In genomic region chr20:63709149-63709527, GRCh38 we compare ENCODE assay signal across 11 cellular contexts. TPM values are rescaled to one million over a fixed set of nuclear protein-coding genes. Genes with fewer than 3 reads are reported as not detected.
DNase-seq lines count a peak whose midpoint lies in the region; ATAC-seq, FAIRE-seq and TF ChIP-seq lines count a peak whose summit lies in the region.
"Had no signal": no experiment of that assay in that cellular context is flagged by ENCODE, and none has a peak within 500 bp of the region (broad histone marks: within the 10 kb centered on the region; RNA-seq: fewer than 3 reads in every experiment).

No MANE protein-coding gene starts in this region.

- in situ Hi-C loops in K562 (cut with MboI), result loop anchor here (5.0 kb wide), 1 partner anchor 153 kb away; the partner anchor contains the start of gene ABHD16B

- peak overlapping the region; percentile 96 for H3K4me3 ChIP-seq in left ventricle myocardium inferior
- H3K4me3 ChIP-seq in K562, result peak overlapping the region; percentile 100

- no peak for FAIRE-seq in K562 (lab: Jason Lieb, UNC)
- FAIRE-seq in urothelium cell line (lab: Jason Lieb, UNC), result no peak

- peaks cover 22% of the 10 kb centered on the region for H4K20me1 ChIP-seq in K562 (replicated peaks; ENCODE audit: control insufficient read depth, insufficient read depth, low read length)

- intact Hi-C loops in left ventricle myocardium inferior (cut with micrococcal nuclease), result no loop called here
- intact Hi-C loops in cardiac septum (cut with DNase I), result loop anchor here (2.0 kb wide), 1 partner anchor 50 kb away; the partner anchor contains the start of gene RTEL1
- intact Hi-C loops in K562 (cut with micrococcal nuclease), result loop anchor here (5.0 to 10.0 kb wide), 4 partner anchors 76 to 248 kb away; partner anchors contain the start of genes PTK6 and UCKL1

- ATAC-seq in K562 (no peak), HG03139 (IDR thresholded peaks at IDR 0.05; ENCODE audit: unreplicated experiment) (no peak)

- H3K9me3 ChIP-seq in left ventricle myocardium inferior (replicated peaks), result peaks cover 5% of the 10 kb centered on the region
- peaks cover under 1% of the 10 kb centered on the region; the same call in 1 of the 2 replicates for H3K9me3 ChIP-seq in K562 (replicated peaks; ENCODE audit: control insufficient read depth, insufficient read depth, low read depth, low read length)

- peak overlapping the region; percentile 90 to 95; a peak in 2 of 4 replicates for H3K9ac ChIP-seq in K562 (ENCODE audit: insufficient read depth in 1 of 2, low read depth in 2 of 2, low read length in 2 of 2)

- H3K27ac Mint-ChIP-seq in mesothelial cell of epicardium, result no peak overlapping the region

- H3K27me3 ChIP-seq in left ventricle myocardium inferior (ENCODE audit: low read depth) (no peaks in the 10 kb centered on the region), K562 (ENCODE audit: control insufficient read depth in 2 of 2, insufficient read depth in 2 of 2, low read length in 2 of 2) (no peaks in the 10 kb centered on the region)

- CTCF ChIA-PET in K562 (lab: Yijun Ruan, JAX; ENCODE audit: low intra/inter-chr PET ratio), result no interaction called here

- no peak for TF ChIP-seq RAD21 in K562 (CRISPR knock-in tag; conservative IDR thresholded peaks at IDR 0.05 in 1 of 2, IDR thresholded peaks at IDR 0.05 in 1 of 2)

- no peaks in the 10 kb centered on the region for H3K27me3 Mint-ChIP-seq in mesothelial cell of epicardium (ENCODE audit: low read depth)

- peaks cover 40% of the 10 kb centered on the region for H3K36me3 Mint-ChIP-seq in mesothelial cell of epicardium

- no peak for TF ChIP-seq CTCF in left ventricle myocardium inferior (IDR thresholded peaks at IDR 0.05; ENCODE audit: borderline replicate concordance)
- no peak for TF ChIP-seq CTCF in K562 (IDR thresholded peaks at IDR 0.05 in 2 of 3, conservative IDR thresholded peaks at IDR 0.05 in 1 of 3; ENCODE audit: insufficient read depth in 2 of 3, low read depth in 1 of 3, low read length in 3 of 3)
- no peak for TF ChIP-seq CTCF in mesothelial cell of epicardium (IDR thresholded peaks at IDR 0.05; ENCODE audit: unreplicated experiment)

- H3K36me3 ChIP-seq in left ventricle myocardium inferior (peaks cover 78% of the 10 kb centered on the region), K562 (ENCODE audit: control insufficient read depth, insufficient read depth, low read length) (peaks cover 71% of the 10 kb centered on the region)

- peaks cover 39% of the 10 kb centered on the region for H3K4me1 ChIP-seq in left ventricle myocardium inferior
- peaks cover 13 to 47% of the 10 kb centered on the region in 2 experiments for H3K4me1 ChIP-seq in K562 (replicated peaks in 1 of 2; ENCODE audit: control insufficient read depth in 2 of 2, insufficient read depth in 2 of 2, low read length in 2 of 2)

- no peak for TF ChIP-seq EP300 in K562 (IDR thresholded peaks at IDR 0.05; ENCODE audit: low read length)

- H3K9me1 ChIP-seq in K562 (ENCODE audit: control insufficient read depth, insufficient read depth, low read length), result no peaks in the 10 kb centered on the region

- no peak for TF ChIP-seq POLR2A in K562 (conservative IDR thresholded peaks at IDR 0.05)

- peaks cover 6% of the 10 kb centered on the region for H3K9me3 Mint-ChIP-seq in mesothelial cell of epicardium

- no peak overlapping the region for H2AFZ ChIP-seq in K562 (ENCODE audit: low read depth, low read length)

- POLR2A ChIA-PET in K562 (lab: Yijun Ruan, JAX), result interaction anchor here (1.7 to 4.0 kb wide), 4 partner anchors 11 to 156 kb away, joined by 7 to 27 read pairs (median 16); partner anchors contain the start of genes SLC2A4RG and TPD52L2

- H3K4me1 Mint-ChIP-seq in mesothelial cell of epicardium, result peaks cover 15% of the 10 kb centered on the region

- peak overlapping the region; percentile 78 for H3K4me3 Mint-ChIP-seq in mesothelial cell of epicardium

- DNase-seq in left ventricle myocardium inferior, result no peak
- no peak for DNase-seq in cardiac septum (ENCODE audit: low spot score)
- DNase-seq in K562 (ENCODE audit: extremely low read depth in 1 of 4, low spot score in 3 of 4), result no peak
- no peak for DNase-seq in mesothelial cell of epicardium (ENCODE audit: low spot score in 2 of 2, unreplicated experiment in 2 of 2)
- no peak for DNase-seq in urothelium cell line (ENCODE audit: low spot score)
- DNase-seq in NCI-H510A (lab: John Stamatoyannopoulos, UW), result no peak
- DNase-seq in stimulated activated naive CD4-positive, alpha-beta T cell treated with Interleukin-2 at 50 U/mL for 16 hours (lab: John Stamatoyannopoulos, UW), result no peak
- DNase-seq: EL; NCI-H526 treated with DMSO at 0.1 percent for 48 hours; stimulated activated CD4-positive, alpha-beta T cell treated with anti-CD3 and anti-CD28 coated beads, Interleukin-12 subunit alpha, Interleukin-12 subunit beta, amount 100 ng/mL, for 4 hours had no signal

- H3K4me2 ChIP-seq in K562 (ENCODE audit: insufficient read depth, low read length), result peak overlapping the region; percentile 99

- H3K79me2 ChIP-seq in K562 (ENCODE audit: control insufficient read depth, insufficient read depth, low read length), result peaks cover 69% of the 10 kb centered on the region

- 95% methylated on average over 12 of the region's 17 CpGs for WGBS in K562 (ENCODE audit: insufficient coverage, low coverage, missing lambda C conversion rate)

- no TSS peak for BruUV-seq in K562 (replicated peaks; lab: Mats Ljungman, UMichigan)

- H3K27ac ChIP-seq in left ventricle myocardium inferior (replicated peaks) (no peak overlapping the region), K562 (ENCODE audit: extremely low read depth, low read depth, low read length) (no peak overlapping the region)

RNA-seq across cellular contexts. Expression of gene ZGPAT, which starts 1.3 kb away (rescaled TPM):
- total RNA-seq in left ventricle myocardium inferior (15.8 TPM), cardiac septum (16.7 TPM), K562 (2014; rRNA removed) (19.4 and 26.6 TPM in 2 replicates), K562 (2014; rRNA removed; fragmentation: Illumina TruSeq; extraction: Trizol) (2.2 and 2.4 TPM in 2 replicates), K562 (2015; rRNA removed; fragmentation: Illumina TruSeq; extraction: Trizol) (7.9 and 8.4 TPM in 2 replicates), K562 (2021) (22.5 and 25.4 TPM in 2 replicates), mesothelial cell of epicardium (31.3 to 36.6 TPM (median 34.6 TPM) in 3 replicates)
- total RNA-seq in K562 (2011; cell fraction: chromatin; rRNA removed; ENCODE audit: low replicate concordance), result 20.3 and 73.7 TPM in 2 replicates
- total RNA-seq in K562 (2011; cell fraction: nucleolus; rRNA removed), result 43.4 and 48.4 TPM in 2 replicates
- 35.6 and 47.3 TPM in 2 replicates for total RNA-seq in K562 (2011; cell fraction: nucleoplasm; rRNA removed)
- polyA plus RNA-seq in K562 (2011; rRNA removed) (7.4 and 10.7 TPM in 2 replicates), K562 (2014; fragmentation: Illumina TruSeq; extraction: Trizol) (5.6 and 10.9 TPM in 2 replicates), K562 (2014; fragmentation: Nextera tagmentation; extraction: Ambion mirVana) (under 1 TPM; 0.14 to 0.21 TPM), K562 (2014; rRNA removed) (24.1 and 27.7 TPM in 2 replicates)
- polyA plus RNA-seq in K562 (2011; cell fraction: cytosol; rRNA removed), result 6.2 and 15.4 TPM in 2 replicates
- polyA plus RNA-seq in K562 (2011; cell fraction: nucleus; rRNA removed), result 40.8 and 67.3 TPM in 2 replicates
- polyA plus RNA-seq in K562 (2012), result 14.8 and 18.0 TPM in 2 replicates
- 2.7 and 4.6 TPM in 2 replicates for polyA minus RNA-seq in K562 (2011; rRNA and poly(A)+ RNA removed)
- 11.6 and 12.8 TPM in 2 replicates for polyA minus RNA-seq in K562 (2011; cell fraction: cytosol; rRNA and poly(A)+ RNA removed)
- 9.8 and 11.2 TPM in 2 replicates for polyA minus RNA-seq in K562 (2011; cell fraction: nucleus; rRNA and poly(A)+ RNA removed)

RNA-seq across cellular contexts. Expression of gene ARFRP1, which starts 1.4 kb away (rescaled TPM):
- 37.1 TPM for total RNA-seq in left ventricle myocardium inferior
- 40.3 TPM for total RNA-seq in cardiac septum
- 98.6 and 222 TPM in 2 replicates for total RNA-seq in K562 (2011; cell fraction: chromatin; rRNA removed; ENCODE audit: low replicate concordance)
- total RNA-seq in K562 (2011; cell fraction: nucleolus; rRNA removed), result 116 and 124 TPM in 2 replicates
- 75.6 and 81.5 TPM in 2 replicates for total RNA-seq in K562 (2011; cell fraction: nucleoplasm; rRNA removed)
- total RNA-seq in K562 (2014; rRNA removed), result 64.3 and 74.1 TPM in 2 replicates
- total RNA-seq in K562 (2014; rRNA removed; fragmentation: Illumina TruSeq; extraction: Trizol), result 16.1 and 19.1 TPM in 2 replicates
- total RNA-seq in K562 (2015; rRNA removed; fragmentation: Illumina TruSeq; extraction: Trizol), result 37.3 and 37.7 TPM in 2 replicates
- total RNA-seq in K562 (2021), result 64.0 and 78.9 TPM in 2 replicates
- polyA plus RNA-seq in K562 (2011; rRNA removed), result 37.5 and 39.5 TPM in 2 replicates
- polyA plus RNA-seq in K562 (2011; cell fraction: cytosol; rRNA removed), result 52.0 and 57.8 TPM in 2 replicates
- polyA plus RNA-seq in K562 (2011; cell fraction: nucleus; rRNA removed), result 132 and 147 TPM in 2 replicates
- polyA plus RNA-seq in K562 (2012), result 44.1 and 48.2 TPM in 2 replicates
- polyA plus RNA-seq in K562 (2014; fragmentation: Illumina TruSeq; extraction: Trizol), result 20.0 and 36.3 TPM in 2 replicates
- polyA plus RNA-seq in K562 (2014; fragmentation: Nextera tagmentation; extraction: Ambion mirVana), result 1 to 10 TPM; 2.2 to 6.0 TPM
- polyA plus RNA-seq in K562 (2014; rRNA removed), result 66.9 and 70.5 TPM in 2 replicates
- 18.4 and 33.9 TPM in 2 replicates for polyA minus RNA-seq in K562 (2011; rRNA and poly(A)+ RNA removed)
- 14.4 and 22.2 TPM in 2 replicates for polyA minus RNA-seq in K562 (2011; cell fraction: cytosol; rRNA and poly(A)+ RNA removed)
- polyA minus RNA-seq in K562 (2011; cell fraction: nucleus; rRNA and poly(A)+ RNA removed), result 46.2 and 62.4 TPM in 2 replicates
- 45.3 to 47.2 TPM (median 46.1 TPM) in 3 replicates for total RNA-seq in mesothelial cell of epicardium

RNA-seq across cellular contexts. Expression of gene TNFRSF6B, which starts 12.7 kb away (rescaled TPM):
- total RNA-seq in left ventricle myocardium inferior (0.27 TPM), cardiac septum (not detected), K562 (2014; rRNA removed) (0.32 and 3.8 TPM in 2 replicates), K562 (2014; rRNA removed; fragmentation: Illumina TruSeq; extraction: Trizol) (not detected in 2 replicates), K562 (2015; rRNA removed; fragmentation: Illumina TruSeq; extraction: Trizol) (0.19 TPM in 1 of 2 replicates, not detected in the other), K562 (2021) (not detected in 2 replicates), mesothelial cell of epicardium (1.6 TPM in 1 of 3 replicates, not detected in the others)
- total RNA-seq in K562 (2011; cell fraction: chromatin; rRNA removed; ENCODE audit: low replicate concordance), result not detected in 2 replicates
- 4.9 and 6.3 TPM in 2 replicates for total RNA-seq in K562 (2011; cell fraction: nucleolus; rRNA removed)
- not detected in 2 replicates for total RNA-seq in K562 (2011; cell fraction: nucleoplasm; rRNA removed)
- polyA plus RNA-seq in K562 (2011; rRNA removed) (0.10 and 0.37 TPM in 2 replicates), K562 (2014; fragmentation: Illumina TruSeq; extraction: Trizol) (not detected in 2 replicates), K562 (2014; fragmentation: Nextera tagmentation; extraction: Ambion mirVana) (not detected), K562 (2014; rRNA removed) (3.2 and 3.5 TPM in 2 replicates)
- polyA plus RNA-seq in K562 (2011; cell fraction: cytosol; rRNA removed), result 1.1 and 5.8 TPM in 2 replicates
- 1.4 and 13.8 TPM in 2 replicates for polyA plus RNA-seq in K562 (2011; cell fraction: nucleus; rRNA removed)
- 0.87 and 1.3 TPM in 2 replicates for polyA plus RNA-seq in K562 (2012)
- not detected in 2 replicates for polyA minus RNA-seq in K562 (2011; rRNA and poly(A)+ RNA removed)
- polyA minus RNA-seq in K562 (2011; cell fraction: cytosol; rRNA and poly(A)+ RNA removed), result not detected in 2 replicates
- polyA minus RNA-seq in K562 (2011; cell fraction: nucleus; rRNA and poly(A)+ RNA removed), result 1.2 TPM in 1 of 2 replicates, not detected in the other

RNA-seq across cellular contexts. Expression of gene LIME1, which starts 27.3 kb away (rescaled TPM):
- 3.4 TPM for total RNA-seq in left ventricle myocardium inferior
- 5.0 TPM for total RNA-seq in cardiac septum
- total RNA-seq in K562 (2011; cell fraction: chromatin; rRNA removed; ENCODE audit: low replicate concordance), result 6.7 and 27.9 TPM in 2 replicates
- 29.6 and 36.2 TPM in 2 replicates for total RNA-seq in K562 (2011; cell fraction: nucleolus; rRNA removed)
- total RNA-seq in K562 (2011; cell fraction: nucleoplasm; rRNA removed), result 12.0 and 12.1 TPM in 2 replicates
- 9.5 and 12.7 TPM in 2 replicates for total RNA-seq in K562 (2014; rRNA removed)
- 0.11 and 0.32 TPM in 2 replicates for total RNA-seq in K562 (2014; rRNA removed; fragmentation: Illumina TruSeq; extraction: Trizol)
- 2.7 and 2.8 TPM in 2 replicates for total RNA-seq in K562 (2015; rRNA removed; fragmentation: Illumina TruSeq; extraction: Trizol)
- 9.3 and 10.2 TPM in 2 replicates for total RNA-seq in K562 (2021)
- 1.5 and 3.9 TPM in 2 replicates for polyA plus RNA-seq in K562 (2011; rRNA removed)
- 4.5 and 15.8 TPM in 2 replicates for polyA plus RNA-seq in K562 (2011; cell fraction: cytosol; rRNA removed)
- polyA plus RNA-seq in K562 (2011; cell fraction: nucleus; rRNA removed), result 37.1 and 90.0 TPM in 2 replicates
- polyA plus RNA-seq in K562 (2012), result 5.5 and 10.7 TPM in 2 replicates
- polyA plus RNA-seq in K562 (2014; fragmentation: Illumina TruSeq; extraction: Trizol), result 0.83 and 2.3 TPM in 2 replicates
- not detected for polyA plus RNA-seq in K562 (2014; fragmentation: Nextera tagmentation; extraction: Ambion mirVana)
- polyA plus RNA-seq in K562 (2014; rRNA removed), result 17.1 and 20.2 TPM in 2 replicates
- 0.06 and 0.25 TPM in 2 replicates for polyA minus RNA-seq in K562 (2011; rRNA and poly(A)+ RNA removed)
- 1.2 and 1.5 TPM in 2 replicates for polyA minus RNA-seq in K562 (2011; cell fraction: cytosol; rRNA and poly(A)+ RNA removed)
- 4.7 and 7.7 TPM in 2 replicates for polyA minus RNA-seq in K562 (2011; cell fraction: nucleus; rRNA and poly(A)+ RNA removed)
- 13.8 to 18.4 TPM (median 16.5 TPM) in 3 replicates for total RNA-seq in mesothelial cell of epicardium

RNA-seq across cellular contexts. Expression of gene SLC2A4RG, which starts 30.4 kb away (rescaled TPM):
- total RNA-seq in left ventricle myocardium inferior (79.2 TPM), cardiac septum (67.8 TPM), K562 (2014; rRNA removed) (62.7 and 92.2 TPM in 2 replicates), K562 (2014; rRNA removed; fragmentation: Illumina TruSeq; extraction: Trizol) (8.2 and 8.3 TPM in 2 replicates), K562 (2015; rRNA removed; fragmentation: Illumina TruSeq; extraction: Trizol) (26.5 and 28.3 TPM in 2 replicates), K562 (2021) (97.3 and 104 TPM in 2 replicates), mesothelial cell of epicardium (114 to 122 TPM (median 122 TPM) in 3 replicates)
- 22.0 and 60.9 TPM in 2 replicates for total RNA-seq in K562 (2011; cell fraction: chromatin; rRNA removed; ENCODE audit: low replicate concordance)
- total RNA-seq in K562 (2011; cell fraction: nucleolus; rRNA removed), result 104 and 105 TPM in 2 replicates
- total RNA-seq in K562 (2011; cell fraction: nucleoplasm; rRNA removed), result 35.7 and 41.6 TPM in 2 replicates
- polyA plus RNA-seq in K562 (2011; rRNA removed) (29.5 and 48.0 TPM in 2 replicates), K562 (2014; fragmentation: Illumina TruSeq; extraction: Trizol) (10.3 and 24.9 TPM in 2 replicates), K562 (2014; fragmentation: Nextera tagmentation; extraction: Ambion mirVana) (1 to 10 TPM in 1 of 2 experiments, under 1 TPM in 1; 0.34 to 1.1 TPM), K562 (2014; rRNA removed) (62.6 and 84.4 TPM in 2 replicates)
- 27.4 and 73.4 TPM in 2 replicates for polyA plus RNA-seq in K562 (2011; cell fraction: cytosol; rRNA removed)
- polyA plus RNA-seq in K562 (2011; cell fraction: nucleus; rRNA removed), result 238 and 316 TPM in 2 replicates
- 65.5 and 70.1 TPM in 2 replicates for polyA plus RNA-seq in K562 (2012)
- polyA minus RNA-seq in K562 (2011; rRNA and poly(A)+ RNA removed), result 1.6 and 4.4 TPM in 2 replicates
- 14.8 and 20.6 TPM in 2 replicates for polyA minus RNA-seq in K562 (2011; cell fraction: cytosol; rRNA and poly(A)+ RNA removed)
- 47.3 and 53.0 TPM in 2 replicates for polyA minus RNA-seq in K562 (2011; cell fraction: nucleus; rRNA and poly(A)+ RNA removed)
